8 cellular contexts compared by ENCODE assay signal in genomic region chr19:17556995-17557394, GRCh38. TPM values are rescaled to one million over a fixed set of nuclear protein-coding genes. Genes with fewer than 3 reads are reported as not detected.
DNase-seq lines count a peak whose midpoint lies in the region; ATAC-seq and TF ChIP-seq lines count a peak whose summit lies in the region.

No MANE protein-coding gene starts in this region.

- H3K36me3 Mint-ChIP-seq in activated naive CD4-positive, alpha-beta T cell treated with anti-CD3 and anti-CD28 coated beads, Interleukin-2, amount 10 ng/mL, durations not matched to agents 7 days and 5 days: peaks cover 19% of the 10 kb centered on the region
- peaks cover 32% of the 10 kb centered on the region for H3K36me3 Mint-ChIP-seq in activated T-helper 2 cell treated with anti-CD3 and anti-CD28 coated beads, Interferon-gamma antibody, Interleukin-2, Interleukin-4, amounts not matched to agents 10 μg/mL and 5 μg/mL and 100 μg/mL, durations not matched to agents 14 hours and 24 hours and 36 hours (ENCODE audit: low read depth)
- H3K36me3 Mint-ChIP-seq in type B pancreatic cell: peaks cover 6% of the 10 kb centered on the region

- peaks cover 0 to 42% of the 10 kb centered on the region in 2 donors for H3K36me3 ChIP-seq in left lung

- no peak for TF ChIP-seq CTCF in left lung (IDR thresholded peaks at IDR 0.05)
- TF ChIP-seq CTCF in type B pancreatic cell (conservative IDR thresholded peaks at IDR 0.05): no peak

- peak overlapping the region; percentile 78 to 91 for H3K27ac ChIP-seq in left lung

- H3K9me3 ChIP-seq in left lung: no peaks in the 10 kb centered on the region

- intact Hi-C loops in activated T-helper 2 cell treated with anti-CD3 and anti-CD28 coated beads, Interferon-gamma antibody, Interleukin-2, Interleukin-4, amounts not matched to agents 10 μg/mL and 5 μg/mL and 100 μg/mL, durations not matched to agents 14 hours and 24 hours and 36 hours (cut with micrococcal nuclease): loop anchor here (5.0 to 10.0 kb wide), 2 partner anchors 62 to 430 kb away; no protein-coding TSS in a partner anchor
- intact Hi-C loops in left lung (cut with DNase I) (no loop called here), posterior cingulate gyrus (cut with DNase I) (no loop called here)

- peaks cover 8 to 71% of the 10 kb centered on the region in 2 donors for H3K4me1 ChIP-seq in left lung

- DNase-seq in activated naive CD4-positive, alpha-beta T cell treated with anti-CD3 and anti-CD28 coated beads, Interleukin-2, amount 10 ng/mL, durations not matched to agents 7 days and 5 days: no peak
- no peak for DNase-seq in activated naive CD4-positive, alpha-beta T cell (lab: John Stamatoyannopoulos, UW)
- no peak for DNase-seq in activated T-helper 2 cell treated with anti-CD3 and anti-CD28 coated beads, Interferon-gamma antibody, Interleukin-2, Interleukin-4, amounts not matched to agents 10 μg/mL and 5 μg/mL and 100 μg/mL, durations not matched to agents 14 hours and 24 hours and 36 hours (ENCODE audit: low spot score)
- DNase-seq in left lung (no peak), type B pancreatic cell (ENCODE audit: extremely low spot score, unreplicated experiment) (no peak), posterior cingulate gyrus (no peak), RKO (ENCODE audit: low spot score) (no peak), COLO829 (ENCODE audit: low spot score) (no peak)

- H3K27ac Mint-ChIP-seq in activated naive CD4-positive, alpha-beta T cell treated with anti-CD3 and anti-CD28 coated beads, Interleukin-2, amount 10 ng/mL, durations not matched to agents 7 days and 5 days: peak overlapping the region; percentile 73
- H3K27ac Mint-ChIP-seq in activated T-helper 2 cell treated with anti-CD3 and anti-CD28 coated beads, Interferon-gamma antibody, Interleukin-2, Interleukin-4, amounts not matched to agents 10 μg/mL and 5 μg/mL and 100 μg/mL, durations not matched to agents 14 hours and 24 hours and 36 hours: no peak overlapping the region
- H3K27ac Mint-ChIP-seq in type B pancreatic cell: no peak overlapping the region

- H3K4me1 Mint-ChIP-seq in activated naive CD4-positive, alpha-beta T cell treated with anti-CD3 and anti-CD28 coated beads, Interleukin-2, amount 10 ng/mL, durations not matched to agents 7 days and 5 days: peaks cover 28% of the 10 kb centered on the region
- peaks cover 10% of the 10 kb centered on the region for H3K4me1 Mint-ChIP-seq in activated T-helper 2 cell treated with anti-CD3 and anti-CD28 coated beads, Interferon-gamma antibody, Interleukin-2, Interleukin-4, amounts not matched to agents 10 μg/mL and 5 μg/mL and 100 μg/mL, durations not matched to agents 14 hours and 24 hours and 36 hours (ENCODE audit: low read depth)
- peaks cover 8% of the 10 kb centered on the region for H3K4me1 Mint-ChIP-seq in type B pancreatic cell (ENCODE audit: unreplicated experiment)

- H3K9me3 Mint-ChIP-seq in activated naive CD4-positive, alpha-beta T cell treated with anti-CD3 and anti-CD28 coated beads, Interleukin-2, amount 10 ng/mL, durations not matched to agents 7 days and 5 days: no peaks in the 10 kb centered on the region
- H3K9me3 Mint-ChIP-seq in activated T-helper 2 cell treated with anti-CD3 and anti-CD28 coated beads, Interferon-gamma antibody, Interleukin-2, Interleukin-4, amounts not matched to agents 10 μg/mL and 5 μg/mL and 100 μg/mL, durations not matched to agents 14 hours and 24 hours and 36 hours: no peaks in the 10 kb centered on the region
- H3K9me3 Mint-ChIP-seq in type B pancreatic cell: no peaks in the 10 kb centered on the region

- no peak for ATAC-seq in left lung

- H3K27me3 ChIP-seq in left lung: no peaks in the 10 kb centered on the region

- CTCF ChIA-PET in activated naive CD4-positive, alpha-beta T cell treated with anti-CD3 and anti-CD28 coated beads, Interleukin-2, amount 10 ng/mL, durations not matched to agents 7 days and 5 days (lab: Charles Lee): interaction anchor here (0.8 to 1.3 kb wide), 3 partner anchors 16 to 17 kb away, joined by 3 to 6 read pairs (median 3); no protein-coding TSS in a partner anchor

- peaks cover 4% of the 10 kb centered on the region for H3K27me3 Mint-ChIP-seq in activated naive CD4-positive, alpha-beta T cell treated with anti-CD3 and anti-CD28 coated beads, Interleukin-2, amount 10 ng/mL, durations not matched to agents 7 days and 5 days
- H3K27me3 Mint-ChIP-seq in activated T-helper 2 cell treated with anti-CD3 and anti-CD28 coated beads, Interferon-gamma antibody, Interleukin-2, Interleukin-4, amounts not matched to agents 10 μg/mL and 5 μg/mL and 100 μg/mL, durations not matched to agents 14 hours and 24 hours and 36 hours (ENCODE audit: low read depth): no peaks in the 10 kb centered on the region
- H3K27me3 Mint-ChIP-seq in type B pancreatic cell: no peaks in the 10 kb centered on the region

- peak overlapping the region in 1 of 2 donors; percentile 99 for H3K4me3 ChIP-seq in left lung

- peak overlapping the region; percentile 81 for H3K4me3 Mint-ChIP-seq in activated naive CD4-positive, alpha-beta T cell treated with anti-CD3 and anti-CD28 coated beads, Interleukin-2, amount 10 ng/mL, durations not matched to agents 7 days and 5 days
- peak overlapping the region; percentile 88 for H3K4me3 Mint-ChIP-seq in activated T-helper 2 cell treated with anti-CD3 and anti-CD28 coated beads, Interferon-gamma antibody, Interleukin-2, Interleukin-4, amounts not matched to agents 10 μg/mL and 5 μg/mL and 100 μg/mL, durations not matched to agents 14 hours and 24 hours and 36 hours (ENCODE audit: low read depth)
- peak overlapping the region; percentile 86 for H3K4me3 Mint-ChIP-seq in type B pancreatic cell

RNA-seq across cellular contexts. Expression of gene COLGALT1, which starts 1.5 kb away (rescaled TPM):
- 77.0 and 84.3 TPM in 2 replicates for total RNA-seq in activated T-helper 2 cell treated with anti-CD3 and anti-CD28 coated beads, Interferon-gamma antibody, Interleukin-2, Interleukin-4, amounts not matched to agents 10 μg/mL and 5 μg/mL and 100 μg/mL, durations not matched to agents 14 hours and 24 hours and 36 hours
- total RNA-seq in left lung (100 to 1,000 TPM; 107 to 170 TPM), type B pancreatic cell (ENCODE audit: low replicate concordance) (69.7 and 73.7 TPM in 2 replicates)

RNA-seq across cellular contexts. Expression of gene PGLS, which starts 45.5 kb away (rescaled TPM):
- 81.4 and 85.7 TPM in 2 replicates for total RNA-seq in activated T-helper 2 cell treated with anti-CD3 and anti-CD28 coated beads, Interferon-gamma antibody, Interleukin-2, Interleukin-4, amounts not matched to agents 10 μg/mL and 5 μg/mL and 100 μg/mL, durations not matched to agents 14 hours and 24 hours and 36 hours
- total RNA-seq in left lung (10 to 100 TPM; 78.2 to 85.4 TPM), type B pancreatic cell (ENCODE audit: low replicate concordance) (94.9 and 103 TPM in 2 replicates)
